ENCODE assay signal across 16 cellular contexts in the genomic region with DNA sequence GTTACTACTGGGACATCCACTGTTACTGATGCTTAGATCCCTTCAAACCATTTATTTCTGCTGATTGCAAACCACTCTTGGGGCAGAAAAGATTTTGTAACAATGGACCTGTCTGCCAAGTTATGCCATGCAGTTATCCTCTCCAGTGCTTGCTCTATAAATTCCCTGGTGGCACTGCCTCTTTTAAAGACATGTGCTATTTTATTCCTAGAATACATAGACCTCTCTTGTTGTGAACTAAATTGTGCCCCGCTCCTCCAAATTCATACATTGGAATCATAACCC.
DNase-seq lines count a peak whose midpoint lies in the region; ATAC-seq and TF ChIP-seq lines count a peak whose summit lies in the region.
"Had no signal": no experiment of that assay in that cellular context is flagged by ENCODE, and none has a peak within 500 bp of the region (broad histone marks: within the 10 kb centered on the region; RNA-seq: fewer than 3 reads in every experiment).

No MANE protein-coding gene starts in this region.

- TF ChIP-seq EP300 in stomach (IDR thresholded peaks at IDR 0.05): no peak

- H3K4me1 Mint-ChIP-seq in T-helper 17 cell (no peaks in the 10 kb centered on the region), immature natural killer cell (peaks cover 21 to 26% of the 10 kb centered on the region in 2 donors)
- H3K4me1 Mint-ChIP-seq: central memory CD8-positive, alpha-beta T cell had no signal

- peak overlapping the region in 1 of 11 experiments; percentile 55; a peak in 2 of 22 replicates for H3K9ac ChIP-seq in BLaER1 treated with 17β-estradiol and CSF1 and Interleukin-3, amounts not matched to agents 10 nM and 100 nM
- H3K9ac ChIP-seq: GM23248 had no signal

- 91 to 100% (median 98%) methylated on average over 1 of the region's 1 CpG for WGBS in stomach, 5 donors

- H3K27me3 ChIP-seq in BLaER1 treated with 17β-estradiol and CSF1 and Interleukin-3, amounts not matched to agents 10 nM and 100 nM: no peaks in the 10 kb centered on the region
- H3K27me3 ChIP-seq in MG63 (no peaks in the 10 kb centered on the region), stomach (no peaks in the 10 kb centered on the region)
- H3K27me3 ChIP-seq: right atrium auricular region had no signal

- peaks cover 6 to 38% (median 17%) of the 10 kb centered on the region in 6 donors for H3K9me3 Mint-ChIP-seq in immature natural killer cell

- H3K27ac Mint-ChIP-seq in T-helper 17 cell (no peak overlapping the region), immature natural killer cell (peak overlapping the region in 3 of 6 donors; percentile 47 to 71 (median 58))

- H3K4me2 ChIP-seq in BLaER1 treated with 17β-estradiol and CSF1 and Interleukin-3, amounts not matched to agents 10 nM and 100 nM: peak overlapping the region; percentile 52 to 72 (median 63); a peak in 17 of 22 replicates

- no peaks in the 10 kb centered on the region for H3K36me3 ChIP-seq in BLaER1 treated with 17β-estradiol and CSF1 and Interleukin-3, amounts not matched to agents 10 nM and 100 nM
- H3K36me3 ChIP-seq in MG63 (no peaks in the 10 kb centered on the region), stomach (no peaks in the 10 kb centered on the region)
- H3K36me3 ChIP-seq: right atrium auricular region had no signal

- H3K27me3 Mint-ChIP-seq in T-helper 17 cell (no peaks in the 10 kb centered on the region), immature natural killer cell (ENCODE audit: low read depth in 3 of 3) (peaks cover 0 to 2% (median 0%) of the 10 kb centered on the region in 3 donors)
- H3K27me3 Mint-ChIP-seq: central memory CD8-positive, alpha-beta T cell had no signal

- no peak for ATAC-seq in T-helper 17 cell
- no peak for ATAC-seq in HG02840 (IDR thresholded peaks at IDR 0.05; ENCODE audit: low FRiP score, unreplicated experiment)

- H3K4me3 ChIP-seq in BLaER1 treated with 17β-estradiol and CSF1 and Interleukin-3, amounts not matched to agents 10 nM and 100 nM: no peak overlapping the region
- H3K4me3 ChIP-seq in MG63 (peak overlapping the region; percentile 31; the same call in 1 of the 2 replicates), stomach (peak overlapping the region in 1 of 4 donors; percentile 27)
- H3K4me3 ChIP-seq: GM23248, right atrium auricular region had no signal

- DNase-seq in MG63: no peak
- no peak for DNase-seq in T-helper 17 cell
- DNase-seq in immature natural killer cell: no peak
- DNase-seq in activated naive CD4-positive, alpha-beta T cell treated with Interleukin-2 at 50 U/mL for 16 hours: no peak
- DNase-seq in stomach: no peak
- DNase-seq: activated CD4-positive, alpha-beta T cell treated with anti-CD3 and anti-CD28 coated beads for 48 hours; activated CD8-positive, alpha-beta memory T cell treated with anti-CD3 and anti-CD28 coated beads, Interleukin-2, amount 50 U/mL, for 48 hours; activated effector memory CD4-positive, alpha-beta T cell treated with anti-CD3 and anti-CD28 coated beads, Interleukin-2, amount 50 U/mL, for 16 hours; effector memory CD4-positive, alpha-beta T cell; GM23248; NCI-H446; stimulated activated CD4-positive, alpha-beta T cell treated with anti-CD3 and anti-CD28 coated beads, Interleukin-15, amount 100 ng/mL, for 24 hours had no signal

- no peaks in the 10 kb centered on the region for H3K9me3 ChIP-seq in BLaER1 treated with 17β-estradiol and CSF1 and Interleukin-3, amounts not matched to agents 10 nM and 100 nM (replicated peaks in 1 of 11)
- H3K9me3 ChIP-seq in MG63: no peaks in the 10 kb centered on the region
- H3K9me3 ChIP-seq in T-helper 17 cell (ENCODE audit: control insufficient read depth, low read length, poor library complexity, severe bottlenecking): no peaks in the 10 kb centered on the region
- H3K9me3 ChIP-seq in stomach: no peaks in the 10 kb centered on the region

- TF ChIP-seq CTCF in stomach (IDR thresholded peaks at IDR 0.05): no peak

- peak overlapping the region in 6 of 11 experiments; percentile 26 to 58 (median 34); a peak in 7 of 22 replicates for H3K27ac ChIP-seq in BLaER1 treated with 17β-estradiol and CSF1 and Interleukin-3, amounts not matched to agents 10 nM and 100 nM
- H3K27ac ChIP-seq in stomach: no peak overlapping the region
- H3K27ac ChIP-seq: GM23248, right atrium auricular region had no signal

- H3K4me3 Mint-ChIP-seq in T-helper 17 cell (peak overlapping the region; percentile 16), immature natural killer cell (peak overlapping the region; percentile 43 to 77 (median 64))
- H3K4me3 Mint-ChIP-seq: central memory CD8-positive, alpha-beta T cell had no signal

- TF ChIP-seq POLR2A in stomach (IDR thresholded peaks at IDR 0.05): no peak

- H3K36me3 Mint-ChIP-seq in T-helper 17 cell (ENCODE audit: low read depth) (no peaks in the 10 kb centered on the region), immature natural killer cell (peaks cover 0 to under 1% (median 0%) of the 10 kb centered on the region in 3 donors)

- intact Hi-C loops in stomach (cut with DNase I; ENCODE audit: low total_unique reads): no loop called here

- H3K4me1 ChIP-seq in BLaER1 treated with 17β-estradiol and CSF1 and Interleukin-3, amounts not matched to agents 10 nM and 100 nM: peaks cover 0 to 13% (median 5%) of the 10 kb centered on the region in 10 experiments; a peak in 9 of 20 replicates
- no peaks in the 10 kb centered on the region for H3K4me1 ChIP-seq in stomach
- H3K4me1 ChIP-seq: right atrium auricular region had no signal

- no peaks in the 10 kb centered on the region for H4K20me1 ChIP-seq in BLaER1 treated with 17β-estradiol and CSF1 and Interleukin-3, amounts not matched to agents 10 nM and 100 nM

Comparison
In these comparisons a context has a peak if more than half of its experiments do, and no peak if none do; other contexts are left out.
1. H3K27ac ChIP-seq: peak in BLaER1 treated with 17β-estradiol and CSF1 and Interleukin-3, amounts not matched to agents 10 nM and 100 nM (6 of 11); none in stomach (0 of 5).